In genomic region chr17:46023783-46024388, GRCh38 we compare ENCODE assay signal across 1 cellular context.
TF ChIP-seq lines count a peak whose summit lies in the region.

No MANE protein-coding gene starts in this region.

TF ChIP-seq in K562, 482 proteins besides CTCF, POLR2A, EP300 and RAD21:
- TF ChIP-seq ZBTB33 (CRISPR knock-in tag; IDR thresholded peaks at IDR 0.05) (peak; percentile 30; the same call in 1 of the 2 replicates), FOXP1 (CRISPR knock-in tag; IDR thresholded peaks at IDR 0.05) (no peak)
